ENCODE assay signal across 9 cellular contexts in the genomic region with DNA sequence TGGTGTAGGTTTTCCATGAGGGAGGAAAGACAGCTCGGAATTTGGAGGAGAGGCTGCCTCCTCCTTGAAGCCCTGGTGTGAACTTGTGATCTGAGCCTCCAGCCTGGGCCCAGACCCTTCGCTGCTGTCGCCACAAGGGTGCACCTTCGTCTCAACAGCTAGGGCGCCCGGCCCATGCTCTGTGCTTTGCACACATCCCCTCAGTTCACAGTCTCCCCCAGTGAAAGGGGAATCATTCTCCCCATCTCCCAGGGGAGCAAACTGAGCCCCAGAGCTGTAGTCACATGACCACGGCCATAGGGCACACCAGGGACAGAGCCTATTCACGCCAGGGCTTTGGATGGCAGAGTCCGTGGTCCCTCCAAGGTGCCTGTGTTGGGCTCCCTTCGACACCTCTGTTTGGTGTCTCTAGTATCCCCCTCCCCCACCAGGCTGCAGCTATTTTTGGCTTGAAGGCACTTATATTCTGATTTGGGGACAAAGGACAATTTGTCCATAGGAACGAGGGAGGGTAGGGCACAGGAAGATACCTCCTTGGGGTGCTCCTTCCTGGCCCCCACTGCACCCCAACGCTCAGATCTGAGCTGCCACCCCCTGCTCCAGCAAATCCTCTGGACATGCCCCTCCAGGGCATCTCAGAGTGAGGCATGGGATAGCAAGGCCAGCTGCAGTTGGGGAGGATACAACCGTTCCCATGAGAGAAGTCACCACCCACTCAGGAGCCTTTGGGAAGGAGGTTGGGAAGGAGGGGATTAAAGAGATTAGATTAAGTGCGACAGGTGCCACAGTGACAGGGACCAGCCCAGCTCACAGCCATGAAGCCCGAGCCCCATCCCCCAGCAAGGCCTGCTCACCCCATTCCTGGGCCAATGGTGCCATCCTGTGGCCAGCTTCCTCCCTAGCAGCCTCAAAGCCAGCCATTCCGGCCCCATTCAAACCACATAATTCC. TPM values are rescaled to one million over a fixed set of nuclear protein-coding genes. Genes with fewer than 3 reads are reported as not detected.
DNase-seq lines count a peak whose midpoint lies in the region; ATAC-seq and TF ChIP-seq lines count a peak whose summit lies in the region.
"Had no signal": no experiment of that assay in that cellular context is flagged by ENCODE, and none has a peak within 500 bp of the region (broad histone marks: within the 10 kb centered on the region; RNA-seq: fewer than 3 reads in every experiment).

No MANE protein-coding gene starts in this region.

- peak; percentile 93 for ATAC-seq in left colon
- ATAC-seq in HG02610 (IDR thresholded peaks at IDR 0.05; ENCODE audit: unreplicated experiment) = no peak

- peak; percentile 92 for TF ChIP-seq CTCF in AG04450 (IDR thresholded peaks at IDR 0.05; ENCODE audit: low read depth, low read length)

- intact Hi-C loops in left colon (cut with DNase I, micrococcal nuclease) = no loop called here

- no peak overlapping the region for H3K4me3 ChIP-seq in AG04450 (ENCODE audit: low read depth, low read length)

- no peaks in the 10 kb centered on the region; the same call in 1 of the 2 replicates for H3K9me3 ChIP-seq in AG04450 (ENCODE audit: control insufficient read depth, insufficient read depth, low read length)

- POLR2A ChIA-PET in AG04450 (lab: Yijun Ruan, JAX) = interaction anchor here (0.7 kb wide), 1 partner anchor 799 kb away, joined by 6 read pairs; no protein-coding TSS in a partner anchor

- CTCF ChIA-PET in AG04450 (lab: Charles Lee) = interaction anchor here (0.6 to 3.5 kb wide), 22 partner anchors 8 to 1825 kb away, joined by 3 to 13 read pairs (median 4); partner anchors contain the start of genes MECR and PTPRU

- DNase-seq in AG04450 (ENCODE audit: low read depth, low spot score) = no peak
- peak; percentile 76 for DNase-seq in GM19238 (ENCODE audit: insufficient read length, low spot score)
- peak; percentile 85 for DNase-seq in NCI-H2196 (lab: John Stamatoyannopoulos, UW; ENCODE audit: unreplicated experiment)
- DNase-seq in activated CD4-positive, CD25-positive, alpha-beta regulatory T cell treated with anti-CD3 and anti-CD28 coated beads, Interleukin-2, amount 50 U/mL, for 72 hours = peak; percentile 54
- peak; percentile 85 for DNase-seq in cerebellum (ENCODE audit: low spot score)
- DNase-seq in left colon = peak; percentile 61 to 71
- peak; percentile 45 to 56 for DNase-seq in stimulated activated CD4-positive, alpha-beta T cell treated with anti-CD3 and anti-CD28 coated beads, Interleukin-4, amount 100 ng/mL, for 4 hours

- H3K27ac ChIP-seq in AG04450 (ENCODE audit: low read depth, low read length) = no peak overlapping the region

- H3K27me3 ChIP-seq in AG04450 (ENCODE audit: control insufficient read depth, insufficient read depth, low read length) = peaks cover 43% of the 10 kb centered on the region

RNA-seq across cellular contexts. Expression of gene MATN1, which starts 15.7 kb away (rescaled TPM):
- 0.09 and 0.12 TPM in 2 replicates for polyA plus RNA-seq in AG04450 (2011; rRNA removed)
- polyA minus RNA-seq in AG04450 (2011; rRNA and poly(A)+ RNA removed) = 0.09 TPM in 1 of 2 replicates, not detected in the other
- total RNA-seq in cerebellum (0.36 TPM), left colon (not detected)
- total RNA-seq: renal cortical epithelial cell had no signal

RNA-seq across cellular contexts. Expression of gene LAPTM5, which starts 49.9 kb away (rescaled TPM):
- 0.43 and 0.53 TPM in 2 replicates for polyA plus RNA-seq in AG04450 (2011; rRNA removed)
- polyA minus RNA-seq in AG04450 (2011; rRNA and poly(A)+ RNA removed) = 0.83 and 1.6 TPM in 2 replicates
- 7.8 TPM for total RNA-seq in cerebellum
- total RNA-seq in left colon = 10 to 100 TPM; 10.7 to 49.1 TPM
- total RNA-seq: renal cortical epithelial cell had no signal
